21 cellular contexts compared by ENCODE assay signal in the genomic region with DNA sequence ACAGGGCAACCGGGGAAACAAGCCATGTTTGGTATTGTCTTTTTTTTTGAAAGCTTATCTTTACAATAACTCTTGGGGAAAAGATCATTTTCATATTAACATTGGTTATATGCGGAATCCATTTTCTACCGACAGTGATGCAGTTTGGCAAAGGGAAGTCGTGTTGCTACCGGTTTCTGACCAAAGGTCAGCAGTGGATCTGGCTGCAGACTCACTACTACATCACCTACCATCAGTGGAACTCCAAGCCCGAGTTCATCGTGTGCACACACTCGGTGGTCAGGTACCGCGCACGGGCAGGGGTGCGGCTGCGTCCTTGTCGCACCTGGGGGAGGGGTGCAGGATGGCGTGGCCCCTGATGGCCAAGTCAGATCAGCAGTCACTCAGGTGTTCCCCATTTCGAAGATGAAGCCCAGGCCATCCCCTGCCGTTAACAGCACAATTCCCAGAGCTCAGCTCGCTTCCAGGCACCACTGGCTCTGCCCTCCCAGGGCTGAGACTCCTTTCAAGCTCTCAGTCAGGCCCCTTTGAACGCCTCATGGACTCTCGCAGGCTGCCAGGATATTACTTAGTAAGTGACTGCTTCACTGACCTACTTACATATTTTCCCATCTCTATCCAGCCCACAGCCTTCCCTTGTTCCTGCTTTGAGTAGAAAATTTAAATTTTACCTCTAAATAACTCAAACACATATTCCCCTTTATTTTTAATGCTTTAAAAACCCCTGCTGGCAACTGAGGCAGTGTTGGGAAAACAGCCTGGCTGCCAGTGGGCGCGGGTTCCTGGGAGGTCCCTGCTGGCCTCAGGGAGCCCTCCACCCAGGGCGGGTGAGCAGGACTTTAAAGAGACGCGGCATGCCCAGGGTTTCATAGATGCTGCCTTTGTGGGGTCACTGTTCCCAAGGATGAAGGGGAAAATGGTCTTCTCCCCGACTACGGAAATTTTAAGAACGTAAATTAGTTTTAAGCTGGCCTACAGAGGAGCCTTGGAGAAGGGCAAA.
"Had no signal": no experiment of that assay in that cellular context is flagged by ENCODE, and none has a peak within 500 bp of the region (broad histone marks: within the 10 kb centered on the region; RNA-seq: fewer than 3 reads in every experiment).

No MANE protein-coding gene starts in this region.

- H3K27ac ChIP-seq: brain microvascular endothelial cell, heart left ventricle, left ventricle myocardium inferior, neural progenitor cell, thoracic aorta had no signal

- FAIRE-seq: astrocyte had no signal

- H3K27me3 ChIP-seq: brain microvascular endothelial cell, heart left ventricle, neural progenitor cell had no signal

- H3K4me3 ChIP-seq: heart left ventricle, left ventricle myocardium inferior, neural progenitor cell, thoracic aorta had no signal

- H2AFZ ChIP-seq: neural progenitor cell had no signal

- H3K9ac ChIP-seq: neural progenitor cell had no signal

- H3K4me2 ChIP-seq: neural progenitor cell had no signal

- ATAC-seq: naive thymus-derived CD4-positive, alpha-beta T cell; right cardiac atrium had no signal

- H3K4me1 ChIP-seq: heart left ventricle, left ventricle myocardium inferior, neural progenitor cell had no signal

- H3K9me3 ChIP-seq: heart left ventricle, left ventricle myocardium inferior, thoracic aorta had no signal

- DNase-seq: activated CD4-positive, alpha-beta memory T cell treated with anti-CD3 and anti-CD28 coated beads for 36 hours; activated CD4-positive, alpha-beta T cell treated with anti-CD3 and anti-CD28 coated beads, Interleukin-2, amount 10 ng/mL, durations not matched to agents 24 days and 14 days; activated CD4-positive, CD25-positive, alpha-beta regulatory T cell treated with anti-CD3 and anti-CD28 coated beads, Interleukin-2, amount 50 U/mL, for 72 hours; activated CD8-positive, alpha-beta memory T cell treated with anti-CD3 and anti-CD28 coated beads, Interleukin-2, amount 50 U/mL, for 48 hours; activated gamma-delta T cell treated with Interleukin-2 at 50 U/mL for 16 hours; activated naive CD4-positive, alpha-beta T cell treated with anti-CD3 and anti-CD28 coated beads, Interleukin-2, amount 50 U/mL, for 16 hours; activated T-cell treated with anti-CD3 and anti-CD28 coated beads, Interleukin-2, amount 50 U/mL, for 24 hours; amniotic stem cell; brain microvascular endothelial cell; foreskin fibroblast; heart left ventricle; left ventricle myocardium inferior; midbrain; naive thymus-derived CD4-positive, alpha-beta T cell; stimulated activated CD4-positive, alpha-beta T cell treated with anti-CD3 and anti-CD28 coated beads, Interleukin-12 subunit alpha, Interleukin-12 subunit beta, amount 100 ng/mL, for 4 hours; stimulated activated CD4-positive, alpha-beta T cell treated with anti-CD3 and anti-CD28 coated beads, Interleukin-4, amount 100 ng/mL, for 24 hours; T-helper 2 cell had no signal

- H3K36me3 ChIP-seq: neural progenitor cell had no signal
